In the genomic region with DNA sequence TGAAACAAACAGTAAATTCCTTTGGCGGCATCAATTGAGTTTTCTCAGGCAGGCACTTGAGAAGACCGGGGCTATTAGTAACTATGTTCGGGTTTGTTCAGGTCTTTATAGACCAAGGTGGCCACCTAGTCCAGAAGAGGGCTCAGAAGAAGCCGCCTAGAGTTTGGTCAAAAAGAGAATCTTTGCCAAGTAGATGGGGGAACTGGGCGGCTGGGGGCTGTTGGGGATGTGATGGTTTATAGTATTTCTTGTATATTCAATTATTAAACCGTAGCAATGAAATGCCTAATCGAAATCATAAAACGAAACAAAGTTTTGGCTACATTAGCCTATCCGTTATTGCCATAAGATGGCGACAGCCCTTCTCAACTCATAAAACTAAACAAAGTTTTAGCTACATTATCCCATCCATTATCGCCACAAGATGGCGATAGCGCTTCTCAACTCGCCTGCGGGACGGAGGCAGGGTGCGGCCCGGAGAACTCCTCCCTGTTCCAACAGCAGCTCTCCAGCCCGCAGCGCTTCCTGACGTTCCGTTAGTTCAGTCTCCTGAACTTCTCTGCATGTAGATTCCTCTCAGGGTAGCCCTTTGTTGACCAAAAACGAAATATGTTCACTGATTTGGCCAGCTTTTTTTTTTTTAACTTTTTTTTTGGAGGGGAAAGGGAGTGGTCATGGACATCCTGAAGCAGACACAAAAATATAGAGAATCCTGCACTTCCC, we compare ENCODE assay signal across 8 cellular contexts.
DNase-seq lines count a peak whose midpoint lies in the region; ATAC-seq and TF ChIP-seq lines count a peak whose summit lies in the region.

No MANE protein-coding gene starts in this region.

- peak; percentile 91 for TF ChIP-seq CTCF in AG04450 (IDR thresholded peaks at IDR 0.05; ENCODE audit: low read depth, low read length)
- TF ChIP-seq CTCF in epithelial cell of esophagus (IDR thresholded peaks at IDR 0.05; ENCODE audit: insufficient read depth, low read depth, low read length, missing control alignments): peak; percentile 81

- H3K27me3 ChIP-seq in AG04450 (ENCODE audit: control insufficient read depth, insufficient read depth, low read length): no peaks in the 10 kb centered on the region

- peak overlapping the region; percentile 47 for H3K27ac ChIP-seq in AG04450 (ENCODE audit: low read depth, low read length)

- peaks cover 7% of the 10 kb centered on the region for H3K4me1 Mint-ChIP-seq in stimulated activated memory B cell treated with anti-CD40 and anti-IgM and Interleukin-4, amounts not matched to agents 10 μg/mL and 1 μg/mL and 100 μg/mL, for 72 hours

- H3K4me3 ChIP-seq in AG04450 (ENCODE audit: low read depth, low read length) (peak overlapping the region; percentile 53), epithelial cell of esophagus (ENCODE audit: low read length) (no peak overlapping the region)

- no peaks in the 10 kb centered on the region for H3K27me3 Mint-ChIP-seq in stimulated activated memory B cell treated with anti-CD40 and anti-IgM and Interleukin-4, amounts not matched to agents 10 μg/mL and 1 μg/mL and 100 μg/mL, for 72 hours

- peak overlapping the region; percentile 75 for H3K4me3 Mint-ChIP-seq in stimulated activated memory B cell treated with anti-CD40 and anti-IgM and Interleukin-4, amounts not matched to agents 10 μg/mL and 1 μg/mL and 100 μg/mL, for 72 hours

- H3K27ac Mint-ChIP-seq in stimulated activated memory B cell treated with anti-CD40 and anti-IgM and Interleukin-4, amounts not matched to agents 10 μg/mL and 1 μg/mL and 100 μg/mL, for 72 hours: peak overlapping the region; percentile 74

- POLR2A ChIA-PET in AG04450 (lab: Yijun Ruan, JAX): interaction anchor here (0.5 to 1.2 kb wide), 6 partner anchors 20 to 910 kb away, joined by 3 to 21 read pairs (median 4); a partner anchor contains a TSS

- ATAC-seq in GM18861 (IDR thresholded peaks at IDR 0.05; ENCODE audit: unreplicated experiment) (peak; percentile 50), HG03135 (IDR thresholded peaks at IDR 0.05; ENCODE audit: unreplicated experiment) (peak; percentile 54)
- peak; percentile 82 for ATAC-seq in stimulated activated memory B cell treated with anti-CD40 and anti-IgM and Interleukin-4, amounts not matched to agents 10 μg/mL and 1 μg/mL and 100 μg/mL, for 72 hours

- CTCF ChIA-PET in AG04450 (lab: Charles Lee): interaction anchor here (0.6 to 3.0 kb wide), 54 partner anchors 9 to 1135 kb away, joined by 3 to 39 read pairs (median 4); a partner anchor contains a TSS

- no peaks in the 10 kb centered on the region for H3K9me3 ChIP-seq in AG04450 (ENCODE audit: control insufficient read depth, insufficient read depth, low read length)

- peaks cover 14% of the 10 kb centered on the region for H3K36me3 Mint-ChIP-seq in stimulated activated memory B cell treated with anti-CD40 and anti-IgM and Interleukin-4, amounts not matched to agents 10 μg/mL and 1 μg/mL and 100 μg/mL, for 72 hours

- DNase-seq in AG04450 (ENCODE audit: low read depth, low spot score): peak; percentile 82
- peak; percentile 85 for DNase-seq in NOMO-1 treated with DMSO at 0.1 percent for 48 hours (lab: John Stamatoyannopoulos, UW; ENCODE audit: unreplicated experiment)
- peak; percentile 85 for DNase-seq in activated CD8-positive, alpha-beta memory T cell treated with anti-CD3 and anti-CD28 coated beads, Interleukin-2, amount 50 U/mL, for 48 hours
- peak; percentile 91 for DNase-seq in epithelial cell of esophagus (ENCODE audit: low read depth)
- DNase-seq in myocyte (ENCODE audit: low read depth): peak; percentile 95

- H3K9me3 Mint-ChIP-seq in stimulated activated memory B cell treated with anti-CD40 and anti-IgM and Interleukin-4, amounts not matched to agents 10 μg/mL and 1 μg/mL and 100 μg/mL, for 72 hours: no peaks in the 10 kb centered on the region
